In genomic region chr19:35642312-35642711, GRCh38 we compare ENCODE assay signal across 12 cellular contexts. TPM values are rescaled to one million over a fixed set of nuclear protein-coding genes. Genes with fewer than 3 reads are reported as not detected.
DNase-seq lines count a peak whose midpoint lies in the region; ATAC-seq and TF ChIP-seq lines count a peak whose summit lies in the region.
"Had no signal": no experiment of that assay in that cellular context is flagged by ENCODE, and none has a peak within 500 bp of the region (broad histone marks: within the 10 kb centered on the region; RNA-seq: fewer than 3 reads in every experiment).

No MANE protein-coding gene starts in this region.

- no peaks in the 10 kb centered on the region for H3K27me3 ChIP-seq in CD4-positive, CD25-positive, alpha-beta regulatory T cell (ENCODE audit: control insufficient read depth, insufficient read depth, low read length)

- ATAC-seq in CD4-positive, CD25-positive, alpha-beta regulatory T cell (ENCODE audit: low read depth in 2 of 2): no peak
- no peak for ATAC-seq in activated B cell treated with CpG ODN at 0.5 μM for 24 hours (ENCODE audit: low read depth)
- no peak for ATAC-seq in GM18511 (IDR thresholded peaks at IDR 0.05; ENCODE audit: unreplicated experiment)
- ATAC-seq in HG02938 (IDR thresholded peaks at IDR 0.05; ENCODE audit: unreplicated experiment): no peak
- ATAC-seq in GM19324 (IDR thresholded peaks at IDR 0.05; ENCODE audit: low FRiP score, unreplicated experiment): no peak
- ATAC-seq: left colon had no signal

- TF ChIP-seq CTCF in activated B cell treated with CpG ODN at 0.5 μM for 24 hours (IDR thresholded peaks at IDR 0.05) (no peak), glutamatergic neuron (IDR thresholded peaks at IDR 0.05; ENCODE audit: partially characterized antibody, unreplicated experiment) (no peak)

- no peak overlapping the region for H3K27ac ChIP-seq in CD4-positive, CD25-positive, alpha-beta regulatory T cell (ENCODE audit: insufficient read depth, low read length, poor library complexity, severe bottlenecking)
- H3K27ac ChIP-seq in mesodermal cell (ENCODE audit: low read depth, low read length, severe bottlenecking): peak overlapping the region; percentile 88

- POLR2A ChIA-PET in activated B cell treated with CpG ODN at 0.5 μM for 24 hours (lab: Charles Lee): interaction anchor here (0.7 to 2.4 kb wide), 5 partner anchors 13 to 372 kb away, joined by 4 to 8 read pairs (median 7); partner anchors contain the start of genes ALKBH6, FFAR1 and HAUS5

- no peak overlapping the region for H3K4me3 ChIP-seq in CD4-positive, CD25-positive, alpha-beta regulatory T cell (ENCODE audit: low read depth, low read length)
- peak overlapping the region; percentile 48 for H3K4me3 ChIP-seq in mesodermal cell (ENCODE audit: extremely low read depth, insufficient read depth, low read length, poor library complexity, severe bottlenecking)

- DNase-seq in CD4-positive, CD25-positive, alpha-beta regulatory T cell: no peak
- DNase-seq in activated B cell treated with CpG ODN at 0.5 μM for 24 hours (no peak), glutamatergic neuron (no peak)
- DNase-seq: DMS79, posterior cingulate gyrus had no signal

- peaks cover 6% of the 10 kb centered on the region for H3K36me3 ChIP-seq in CD4-positive, CD25-positive, alpha-beta regulatory T cell (ENCODE audit: control insufficient read depth, insufficient read depth, low read length)
- H3K36me3 ChIP-seq in ES-I3 (ENCODE audit: insufficient read depth, low read length) (no peaks in the 10 kb centered on the region; the same call in 1 of the 2 replicates), mesodermal cell (ENCODE audit: control insufficient read depth, insufficient read depth, low read length) (peaks cover 13% of the 10 kb centered on the region)

- H3K4me3 Mint-ChIP-seq in CD4-positive, CD25-positive, alpha-beta regulatory T cell: peak overlapping the region; percentile 63 to 96 (median 84)
- H3K4me3 Mint-ChIP-seq in activated B cell treated with CpG ODN at 0.5 μM for 24 hours (peak overlapping the region; percentile 86), glutamatergic neuron (ENCODE audit: unreplicated experiment) (no peak overlapping the region)

- peaks cover 3 to 44% (median 17%) of the 10 kb centered on the region in 4 donors for H3K4me1 Mint-ChIP-seq in CD4-positive, CD25-positive, alpha-beta regulatory T cell
- H3K4me1 Mint-ChIP-seq in activated B cell treated with CpG ODN at 0.5 μM for 24 hours (peaks cover 27% of the 10 kb centered on the region), glutamatergic neuron (ENCODE audit: low read depth, unreplicated experiment) (peaks cover 7% of the 10 kb centered on the region)

- intact Hi-C loops in activated B cell treated with CpG ODN at 0.5 μM for 24 hours (cut with micrococcal nuclease): loop anchor here (5.0 to 10.0 kb wide), 3 partner anchors 95 to 472 kb away; partner anchors contain the start of genes OVOL3, POLR2I, TBCB and THAP8

- peaks cover under 1% of the 10 kb centered on the region for H3K36me3 Mint-ChIP-seq in CD4-positive, CD25-positive, alpha-beta regulatory T cell
- H3K36me3 Mint-ChIP-seq in activated B cell treated with CpG ODN at 0.5 μM for 24 hours (ENCODE audit: low read depth) (peaks cover 10% of the 10 kb centered on the region), glutamatergic neuron (ENCODE audit: unreplicated experiment) (no peaks in the 10 kb centered on the region)

- H3K9ac ChIP-seq in ES-I3 (ENCODE audit: low read depth, low read length): peak overlapping the region; percentile 79; the same call in 1 of the 2 replicates

- H3K4me1 ChIP-seq in CD4-positive, CD25-positive, alpha-beta regulatory T cell (ENCODE audit: control insufficient read depth, insufficient read depth, low read length, poor library complexity, severe bottlenecking): peaks cover 40% of the 10 kb centered on the region
- H3K4me1 ChIP-seq in ES-I3 (ENCODE audit: insufficient read depth, low read length) (peaks cover 16% of the 10 kb centered on the region), mesodermal cell (ENCODE audit: control insufficient read depth, insufficient read depth, low read length, poor library complexity, severe bottlenecking) (peaks cover 19% of the 10 kb centered on the region)

- CTCF ChIA-PET in activated B cell treated with CpG ODN at 0.5 μM for 24 hours (lab: Charles Lee): interaction anchor here (0.8 kb wide), 1 partner anchor 30 kb away, joined by 3 read pairs; the partner anchor contains the start of gene HAUS5

- no peaks in the 10 kb centered on the region for H3K27me3 Mint-ChIP-seq in CD4-positive, CD25-positive, alpha-beta regulatory T cell
- H3K27me3 Mint-ChIP-seq in activated B cell treated with CpG ODN at 0.5 μM for 24 hours (no peaks in the 10 kb centered on the region), glutamatergic neuron (ENCODE audit: unreplicated experiment) (peaks cover 6% of the 10 kb centered on the region)

- peak overlapping the region in 1 of 3 donors; percentile 51 for H3K27ac Mint-ChIP-seq in CD4-positive, CD25-positive, alpha-beta regulatory T cell
- no peak overlapping the region for H3K27ac Mint-ChIP-seq in activated B cell treated with CpG ODN at 0.5 μM for 24 hours
- no peak overlapping the region for H3K27ac Mint-ChIP-seq in glutamatergic neuron (ENCODE audit: unreplicated experiment)

- WGBS in mesodermal cell (ENCODE audit: insufficient coverage in 2 of 2), 2 experiments: 82 to 88% methylated on average over 7 to 8 of the region's 10 CpGs

- H3K9me3 Mint-ChIP-seq in CD4-positive, CD25-positive, alpha-beta regulatory T cell: peaks cover 0 to 2% (median 0%) of the 10 kb centered on the region in 7 donors
- H3K9me3 Mint-ChIP-seq in activated B cell treated with CpG ODN at 0.5 μM for 24 hours (no peaks in the 10 kb centered on the region), glutamatergic neuron (ENCODE audit: unreplicated experiment) (peaks cover 2% of the 10 kb centered on the region)

- no peaks in the 10 kb centered on the region for H3K9me3 ChIP-seq in CD4-positive, CD25-positive, alpha-beta regulatory T cell (ENCODE audit: control insufficient read depth in 2 of 2, low read length in 2 of 2)
- H3K9me3 ChIP-seq in ES-I3 (ENCODE audit: control insufficient read depth, insufficient read depth, low read length): no peaks in the 10 kb centered on the region
- no peaks in the 10 kb centered on the region for H3K9me3 ChIP-seq in mesodermal cell (ENCODE audit: control insufficient read depth, low read length)

RNA-seq across cellular contexts. Expression of gene ETV2, which starts 0.8 kb away (rescaled TPM):
- not detected for total RNA-seq in CD4-positive, CD25-positive, alpha-beta regulatory T cell
- under 1 TPM in 3 of 4 donors, not detected in 1; 0.44 to 0.67 (median 0.46) TPM for polyA plus RNA-seq in CD4-positive, CD25-positive, alpha-beta regulatory T cell
- total RNA-seq in activated B cell treated with CpG ODN at 0.5 μM for 24 hours (0.32 TPM in 1 of 2 replicates, not detected in the other), glutamatergic neuron (ENCODE audit: unreplicated experiment) (1.3 TPM)
- polyA plus RNA-seq in mesodermal cell (2013, experiment 1 of 2): 6.1 TPM
- polyA plus RNA-seq in mesodermal cell (2013, experiment 2 of 2): 4.3 TPM

RNA-seq across cellular contexts. Expression of gene COX6B1, which starts 5.8 kb away (rescaled TPM):
- total RNA-seq in CD4-positive, CD25-positive, alpha-beta regulatory T cell: 249 TPM
- polyA plus RNA-seq in CD4-positive, CD25-positive, alpha-beta regulatory T cell: 100 to 1,000 TPM; 854 to 919 (median 912) TPM
- total RNA-seq in activated B cell treated with CpG ODN at 0.5 μM for 24 hours: 334 and 401 TPM in 2 replicates
- 589 TPM for polyA plus RNA-seq in mesodermal cell (2013, experiment 1 of 2)
- polyA plus RNA-seq in mesodermal cell (2013, experiment 2 of 2): 508 TPM
- total RNA-seq in glutamatergic neuron (ENCODE audit: unreplicated experiment): 448 TPM

RNA-seq across cellular contexts. Expression of gene RBM42, which starts 13.5 kb away (rescaled TPM):
- total RNA-seq in CD4-positive, CD25-positive, alpha-beta regulatory T cell: 52.3 TPM
- polyA plus RNA-seq in CD4-positive, CD25-positive, alpha-beta regulatory T cell: 10 to 100 TPM; 54.4 to 69.0 (median 59.2) TPM
- total RNA-seq in activated B cell treated with CpG ODN at 0.5 μM for 24 hours: 73.6 and 76.1 TPM in 2 replicates
- polyA plus RNA-seq in mesodermal cell (2013, experiment 1 of 2): 93.4 TPM
- 76.0 TPM for polyA plus RNA-seq in mesodermal cell (2013, experiment 2 of 2)
- 78.7 TPM for total RNA-seq in glutamatergic neuron (ENCODE audit: unreplicated experiment)

RNA-seq across cellular contexts. Expression of gene UPK1A, which starts 24.0 kb away (rescaled TPM):
- total RNA-seq in CD4-positive, CD25-positive, alpha-beta regulatory T cell: not detected
- not detected for polyA plus RNA-seq in CD4-positive, CD25-positive, alpha-beta regulatory T cell
- total RNA-seq in activated B cell treated with CpG ODN at 0.5 μM for 24 hours (not detected in 2 replicates), glutamatergic neuron (ENCODE audit: unreplicated experiment) (not detected)
- polyA plus RNA-seq in mesodermal cell (2013, experiment 1 of 2): 0.22 TPM
- polyA plus RNA-seq in mesodermal cell (2013, experiment 2 of 2): not detected
- total RNA-seq: SK-MEL-5 had no signal

RNA-seq across cellular contexts. Expression of gene HAUS5, which starts 29.8 kb away (rescaled TPM):
- total RNA-seq in CD4-positive, CD25-positive, alpha-beta regulatory T cell: 25.9 TPM
- 1 to 10 TPM; 5.1 to 8.1 (median 6.6) TPM for polyA plus RNA-seq in CD4-positive, CD25-positive, alpha-beta regulatory T cell
- 31.5 and 36.1 TPM in 2 replicates for total RNA-seq in activated B cell treated with CpG ODN at 0.5 μM for 24 hours
- 16.1 TPM for polyA plus RNA-seq in mesodermal cell (2013, experiment 1 of 2)
- 14.8 TPM for polyA plus RNA-seq in mesodermal cell (2013, experiment 2 of 2)
- 15.9 TPM for total RNA-seq in glutamatergic neuron (ENCODE audit: unreplicated experiment)
